ENCODE assay signal across 8 cellular contexts in genomic region chr9:107489144-107489673, GRCh38. TPM values are rescaled to one million over a fixed set of nuclear protein-coding genes. Genes with fewer than 3 reads are reported as not detected.
DNase-seq lines count a peak whose midpoint lies in the region; ATAC-seq and TF ChIP-seq lines count a peak whose summit lies in the region.

No MANE protein-coding gene starts in this region.

- no peak overlapping the region for H3K9ac ChIP-seq in SK-N-MC (ENCODE audit: insufficient read length)

- ATAC-seq in HG02798 (IDR thresholded peaks at IDR 0.05; ENCODE audit: poor library complexity, unreplicated experiment) = peak; percentile 34

- no peak overlapping the region for H3K27ac ChIP-seq in SK-N-MC

- DNase-seq in NCI-H82 (lab: John Stamatoyannopoulos, UW) (peak; percentile 35), NCI-H82 treated with DMSO at 0.1 percent for 48 hours (lab: John Stamatoyannopoulos, UW; ENCODE audit: unreplicated experiment) (no peak), SK-N-MC (ENCODE audit: low read depth, low spot score) (no peak), fibroblast of villous mesenchyme (ENCODE audit: low read depth) (no peak), retina (peak; percentile 71)
- no peak for DNase-seq in stimulated activated CD4-positive, alpha-beta T cell treated with anti-CD3 and anti-CD28 coated beads, Interleukin-15, amount 100 ng/mL, for 24 hours
- no peak for DNase-seq in stimulated activated CD4-positive, alpha-beta T cell treated with anti-CD3 and anti-CD28 coated beads, Interleukin-1b, Interleukin-23, amount 100 ng/mL, for 48 hours

- H3K9me3 ChIP-seq in SK-N-MC (ENCODE audit: low read depth, low read length) = no peaks in the 10 kb centered on the region

- H3K4me3 ChIP-seq in SK-N-MC (peak overlapping the region; percentile 79), fibroblast of villous mesenchyme (ENCODE audit: low read depth, low read length) (peak overlapping the region; percentile 68)

- no peaks in the 10 kb centered on the region for H3K36me3 ChIP-seq in SK-N-MC (ENCODE audit: insufficient read depth, low read length)

- no peak for TF ChIP-seq CTCF in fibroblast of villous mesenchyme (IDR thresholded peaks at IDR 0.05; ENCODE audit: insufficient read depth, low read depth, low read length)

RNA-seq across cellular contexts. Expression of gene KLF4, which starts 0.4 kb away (rescaled TPM):
- total RNA-seq in fibroblast of villous mesenchyme = 2.6 and 3.5 TPM in 2 replicates

Comparison
In these comparisons a context has a peak if more than half of its experiments do, and no peak if none do; other contexts are left out.
1. DNase-seq: peak in NCI-H82 (single experiment) and retina (single experiment); none in NCI-H82 treated with DMSO at 0.1 percent for 48 hours (single experiment), SK-N-MC (single experiment), fibroblast of villous mesenchyme (single experiment), stimulated activated CD4-positive, alpha-beta T cell treated with anti-CD3 and anti-CD28 coated beads, Interleukin-15, amount 100 ng/mL, for 24 hours (single experiment) and stimulated activated CD4-positive, alpha-beta T cell treated with anti-CD3 and anti-CD28 coated beads, Interleukin-1b, Interleukin-23, amount 100 ng/mL, for 48 hours (single experiment).